ENCODE assay signal across 1 cellular context in the genomic region with DNA sequence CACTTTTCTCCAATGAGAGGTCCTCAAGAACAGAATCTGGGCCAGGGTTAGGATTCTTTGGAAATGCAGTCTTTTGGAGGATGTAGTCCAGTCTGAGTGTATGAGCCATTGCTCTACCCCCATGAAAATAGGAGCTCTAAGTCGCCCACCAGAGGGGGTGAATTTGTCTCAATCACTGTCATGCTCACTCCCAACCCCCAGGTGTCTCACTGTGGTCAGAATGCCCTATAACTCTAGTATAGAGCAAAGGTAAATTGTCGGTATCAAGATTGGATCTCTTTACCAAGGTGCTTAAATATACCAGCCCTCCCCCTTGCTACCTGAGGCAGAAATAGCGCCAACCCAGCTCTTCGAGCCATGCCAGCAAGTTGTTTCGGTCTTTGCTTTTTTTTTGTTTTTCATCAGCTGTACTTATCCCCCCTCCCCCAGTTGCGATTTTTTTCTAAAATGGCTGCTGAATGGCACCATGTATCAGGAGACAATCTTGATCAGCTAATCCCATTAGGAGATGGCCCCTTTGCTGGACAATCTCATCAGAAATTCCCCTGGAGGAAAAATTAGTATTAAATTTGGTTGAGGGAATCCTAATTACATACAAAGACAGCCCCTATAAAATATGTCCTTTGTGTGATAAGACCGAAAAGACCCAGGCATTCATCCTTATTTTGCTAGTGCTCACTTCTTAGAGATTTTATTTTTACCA.
TF ChIP-seq lines count a peak whose summit lies in the region.

No MANE protein-coding gene starts in this region.

TF ChIP-seq in GM23338, 12 proteins besides CTCF, POLR2A, EP300 and RAD21:
- TF ChIP-seq REST (IDR thresholded peaks at IDR 0.05; ENCODE audit: unreplicated experiment) (no peak), EZH2 (IDR thresholded peaks at IDR 0.05; ENCODE audit: low read depth, unreplicated experiment) (no peak), ZNF331 (CRISPR knock-in tag; IDR thresholded peaks at IDR 0.05; ENCODE audit: low read depth) (no peak), CREB1 (CRISPR knock-in tag; IDR thresholded peaks at IDR 0.05; ENCODE audit: low read depth) (no peak), JUNB (IDR thresholded peaks at IDR 0.05; ENCODE audit: unreplicated experiment) (no peak), POLR2AphosphoS5 (IDR thresholded peaks at IDR 0.05; ENCODE audit: low read depth) (no peak), EZH2phosphoT487 (IDR thresholded peaks at IDR 0.05; ENCODE audit: unreplicated experiment) (no peak), NANOG (IDR thresholded peaks at IDR 0.05; ENCODE audit: borderline replicate concordance) (no peak), ZNF114 (CRISPR knock-in tag; IDR thresholded peaks at IDR 0.05) (no peak), STAT1 (IDR thresholded peaks at IDR 0.05; ENCODE audit: unreplicated experiment) (no peak)
- TF ChIP-seq, protein P1, sequence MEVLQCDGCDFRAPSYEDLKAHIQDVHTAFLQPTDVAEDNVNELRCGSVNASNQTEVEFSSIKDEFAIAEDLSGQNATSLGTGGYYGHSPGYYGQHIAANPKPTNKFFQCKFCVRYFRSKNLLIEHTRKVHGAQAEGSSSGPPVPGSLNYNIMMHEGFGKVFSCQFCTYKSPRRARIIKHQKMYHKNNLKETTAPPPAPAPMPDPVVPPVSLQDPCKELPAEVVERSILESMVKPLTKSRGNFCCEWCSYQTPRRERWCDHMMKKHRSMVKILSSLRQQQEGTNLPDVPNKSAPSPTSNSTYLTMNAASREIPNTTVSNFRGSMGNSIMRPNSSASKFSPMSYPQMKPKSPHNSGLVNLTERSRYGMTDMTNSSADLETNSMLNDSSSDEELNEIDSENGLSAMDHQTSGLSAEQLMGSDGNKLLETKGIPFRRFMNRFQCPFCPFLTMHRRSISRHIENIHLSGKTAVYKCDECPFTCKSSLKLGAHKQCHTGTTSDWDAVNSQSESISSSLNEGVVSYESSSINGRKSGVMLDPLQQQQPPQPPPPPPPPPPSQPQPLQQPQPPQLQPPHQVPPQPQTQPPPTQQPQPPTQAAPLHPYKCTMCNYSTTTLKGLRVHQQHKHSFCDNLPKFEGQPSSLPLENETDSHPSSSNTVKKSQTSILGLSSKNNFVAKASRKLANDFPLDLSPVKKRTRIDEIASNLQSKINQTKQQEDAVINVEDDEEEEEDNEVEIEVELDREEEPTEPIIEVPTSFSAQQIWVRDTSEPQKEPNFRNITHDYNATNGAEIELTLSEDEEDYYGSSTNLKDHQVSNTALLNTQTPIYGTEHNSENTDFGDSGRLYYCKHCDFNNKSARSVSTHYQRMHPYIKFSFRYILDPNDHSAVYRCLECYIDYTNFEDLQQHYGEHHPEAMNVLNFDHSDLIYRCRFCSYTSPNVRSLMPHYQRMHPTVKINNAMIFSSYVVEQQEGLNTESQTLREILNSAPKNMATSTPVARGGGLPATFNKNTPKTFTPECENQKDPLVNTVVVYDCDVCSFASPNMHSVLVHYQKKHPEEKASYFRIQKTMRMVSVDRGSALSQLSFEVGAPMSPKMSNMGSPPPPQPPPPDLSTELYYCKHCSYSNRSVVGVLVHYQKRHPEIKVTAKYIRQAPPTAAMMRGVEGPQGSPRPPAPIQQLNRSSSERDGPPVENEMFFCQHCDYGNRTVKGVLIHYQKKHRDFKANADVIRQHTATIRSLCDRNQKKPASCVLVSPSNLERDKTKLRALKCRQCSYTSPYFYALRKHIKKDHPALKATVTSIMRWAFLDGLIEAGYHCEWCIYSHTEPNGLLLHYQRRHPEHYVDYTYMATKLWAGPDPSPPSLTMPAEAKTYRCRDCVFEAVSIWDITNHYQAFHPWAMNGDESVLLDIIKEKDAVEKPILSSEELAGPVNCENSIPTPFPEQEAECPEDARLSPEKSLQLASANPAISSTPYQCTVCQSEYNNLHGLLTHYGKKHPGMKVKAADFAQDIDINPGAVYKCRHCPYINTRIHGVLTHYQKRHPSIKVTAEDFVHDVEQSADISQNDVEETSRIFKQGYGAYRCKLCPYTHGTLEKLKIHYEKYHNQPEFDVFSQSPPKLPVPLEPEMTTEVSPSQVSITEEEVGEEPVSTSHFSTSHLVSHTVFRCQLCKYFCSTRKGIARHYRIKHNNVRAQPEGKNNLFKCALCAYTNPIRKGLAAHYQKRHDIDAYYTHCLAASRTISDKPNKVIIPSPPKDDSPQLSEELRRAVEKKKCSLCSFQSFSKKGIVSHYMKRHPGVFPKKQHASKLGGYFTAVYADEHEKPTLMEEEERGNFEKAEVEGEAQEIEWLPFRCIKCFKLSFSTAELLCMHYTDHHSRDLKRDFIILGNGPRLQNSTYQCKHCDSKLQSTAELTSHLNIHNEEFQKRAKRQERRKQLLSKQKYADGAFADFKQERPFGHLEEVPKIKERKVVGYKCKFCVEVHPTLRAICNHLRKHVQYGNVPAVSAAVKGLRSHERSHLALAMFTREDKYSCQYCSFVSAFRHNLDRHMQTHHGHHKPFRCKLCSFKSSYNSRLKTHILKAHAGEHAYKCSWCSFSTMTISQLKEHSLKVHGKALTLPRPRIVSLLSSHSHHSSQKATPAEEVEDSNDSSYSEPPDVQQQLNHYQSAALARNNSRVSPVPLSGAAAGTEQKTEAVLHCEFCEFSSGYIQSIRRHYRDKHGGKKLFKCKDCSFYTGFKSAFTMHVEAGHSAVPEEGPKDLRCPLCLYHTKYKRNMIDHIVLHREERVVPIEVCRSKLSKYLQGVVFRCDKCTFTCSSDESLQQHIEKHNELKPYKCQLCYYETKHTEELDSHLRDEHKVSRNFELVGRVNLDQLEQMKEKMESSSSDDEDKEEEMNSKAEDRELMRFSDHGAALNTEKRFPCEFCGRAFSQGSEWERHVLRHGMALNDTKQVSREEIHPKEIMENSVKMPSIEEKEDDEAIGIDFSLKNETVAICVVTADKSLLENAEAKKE (CRISPR knock-in tag; IDR thresholded peaks at IDR 0.05): no peak
- TF ChIP-seq, protein P2, sequence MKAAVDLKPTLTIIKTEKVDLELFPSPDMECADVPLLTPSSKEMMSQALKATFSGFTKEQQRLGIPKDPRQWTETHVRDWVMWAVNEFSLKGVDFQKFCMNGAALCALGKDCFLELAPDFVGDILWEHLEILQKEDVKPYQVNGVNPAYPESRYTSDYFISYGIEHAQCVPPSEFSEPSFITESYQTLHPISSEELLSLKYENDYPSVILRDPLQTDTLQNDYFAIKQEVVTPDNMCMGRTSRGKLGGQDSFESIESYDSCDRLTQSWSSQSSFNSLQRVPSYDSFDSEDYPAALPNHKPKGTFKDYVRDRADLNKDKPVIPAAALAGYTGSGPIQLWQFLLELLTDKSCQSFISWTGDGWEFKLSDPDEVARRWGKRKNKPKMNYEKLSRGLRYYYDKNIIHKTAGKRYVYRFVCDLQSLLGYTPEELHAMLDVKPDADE (IDR thresholded peaks at IDR 0.05): no peak
